ENCODE assay signal across 8 cellular contexts in the genomic region with DNA sequence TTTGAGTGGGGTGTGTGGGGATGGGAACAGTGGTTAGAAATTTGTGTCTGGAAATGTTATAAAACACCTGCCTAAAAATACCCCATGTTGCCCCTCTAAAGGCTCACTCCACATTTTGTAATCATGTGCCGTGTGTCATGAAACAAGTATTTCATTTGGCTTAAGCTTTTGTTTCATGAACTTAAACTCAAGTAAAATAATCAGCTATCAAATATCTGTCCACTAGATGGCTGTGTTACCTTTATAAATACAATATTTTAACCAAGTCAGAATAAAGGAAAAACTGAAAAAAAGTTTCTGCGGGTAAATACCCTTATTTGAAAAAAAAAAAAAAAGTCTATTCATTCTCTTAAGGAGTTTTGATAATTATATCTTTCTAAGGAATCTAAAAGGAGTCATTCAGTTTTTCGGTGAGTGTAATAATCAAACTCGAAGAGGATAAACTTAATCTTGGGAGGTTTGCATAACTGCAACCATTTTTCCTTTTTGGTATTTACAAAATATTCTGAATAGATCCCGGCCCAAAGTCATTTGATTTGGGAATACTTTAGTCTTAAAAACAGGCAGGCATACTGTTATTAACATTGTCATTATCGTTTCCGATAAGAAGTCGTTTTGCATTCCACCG. TPM values are rescaled to one million over a fixed set of nuclear protein-coding genes. Genes with fewer than 3 reads are reported as not detected.
DNase-seq lines count a peak whose midpoint lies in the region; ATAC-seq, FAIRE-seq and TF ChIP-seq lines count a peak whose summit lies in the region.

No MANE protein-coding gene starts in this region.

- no peak overlapping the region for H3K27ac Mint-ChIP-seq in activated naive CD8-positive, alpha-beta T cell treated with anti-CD3 and anti-CD28 coated beads, Interleukin-2, amount 50 U/mL, for 24 hours

- no peaks in the 10 kb centered on the region for H3K36me3 Mint-ChIP-seq in activated naive CD8-positive, alpha-beta T cell treated with anti-CD3 and anti-CD28 coated beads, Interleukin-2, amount 50 U/mL, for 24 hours (ENCODE audit: low read depth)

- no peaks in the 10 kb centered on the region for H3K4me1 ChIP-seq in tibial nerve

- no peaks in the 10 kb centered on the region for H3K36me3 ChIP-seq in tibial nerve

- H3K9me3 Mint-ChIP-seq in activated naive CD8-positive, alpha-beta T cell treated with anti-CD3 and anti-CD28 coated beads, Interleukin-2, amount 50 U/mL, for 24 hours = no peaks in the 10 kb centered on the region

- H3K27me3 Mint-ChIP-seq in activated naive CD8-positive, alpha-beta T cell treated with anti-CD3 and anti-CD28 coated beads, Interleukin-2, amount 50 U/mL, for 24 hours = peaks cover 3% of the 10 kb centered on the region

- H3K4me3 Mint-ChIP-seq in activated naive CD8-positive, alpha-beta T cell treated with anti-CD3 and anti-CD28 coated beads, Interleukin-2, amount 50 U/mL, for 24 hours = no peak overlapping the region

- DNase-seq in AG09309 (ENCODE audit: low read depth) (peak; percentile 51), H54 (ENCODE audit: insufficient read length, low spot score) (no peak), RPMI8226 (peak; percentile 9), fibroblast of villous mesenchyme (ENCODE audit: low read depth) (peak; percentile 78), tibial nerve (ENCODE audit: low spot score in 2 of 2) (no peak)
- DNase-seq in activated naive CD8-positive, alpha-beta T cell treated with anti-CD3 and anti-CD28 coated beads, Interleukin-2, amount 50 U/mL, for 24 hours = no peak

- no peak overlapping the region for H3K27ac ChIP-seq in tibial nerve

- peak; percentile 15 for FAIRE-seq in H54 (lab: Jason Lieb, UNC)

- TF ChIP-seq POLR2A in H54 (IDR thresholded peaks at IDR 0.05; ENCODE audit: low read depth, low read length) = no peak
- no peak for TF ChIP-seq POLR2A in tibial nerve (IDR thresholded peaks at IDR 0.05)

- no peak for TF ChIP-seq EP300 in tibial nerve (IDR thresholded peaks at IDR 0.05)

- H3K4me3 ChIP-seq in AG09309 (ENCODE audit: control insufficient read depth, low read depth, low read length) (no peak overlapping the region), fibroblast of villous mesenchyme (ENCODE audit: low read depth, low read length) (no peak overlapping the region), tibial nerve (no peak overlapping the region)

- no peaks in the 10 kb centered on the region for H3K27me3 ChIP-seq in tibial nerve

- no peaks in the 10 kb centered on the region for H3K4me1 Mint-ChIP-seq in activated naive CD8-positive, alpha-beta T cell treated with anti-CD3 and anti-CD28 coated beads, Interleukin-2, amount 50 U/mL, for 24 hours

- peak; percentile 24 for TF ChIP-seq CTCF in AG09309 (IDR thresholded peaks at IDR 0.05; ENCODE audit: control insufficient read depth, insufficient read depth, low read depth, low read length, missing control alignments)
- peak; percentile 47 for TF ChIP-seq CTCF in fibroblast of villous mesenchyme (IDR thresholded peaks at IDR 0.05; ENCODE audit: insufficient read depth, low read depth, low read length)
- TF ChIP-seq CTCF in tibial nerve (IDR thresholded peaks at IDR 0.05) = peak in 4 of 5 experiments; percentile 12 to 30 (median 26)

- 50 to 54% methylated on average over 9 of the region's 9 CpGs for WGBS in tibial nerve, 2 donors

- no peak for ATAC-seq in activated naive CD8-positive, alpha-beta T cell treated with anti-CD3 and anti-CD28 coated beads, Interleukin-2, amount 50 U/mL, for 24 hours
- ATAC-seq in GM21723 (IDR thresholded peaks at IDR 0.05; ENCODE audit: unreplicated experiment) = no peak
- no peak for ATAC-seq in GM19023 (IDR thresholded peaks at IDR 0.05; ENCODE audit: unreplicated experiment)

- H3K9me3 ChIP-seq in tibial nerve = no peaks in the 10 kb centered on the region

RNA-seq across cellular contexts. Expression of a gene that starts 29.9 kb away (rescaled TPM):
- total RNA-seq in fibroblast of villous mesenchyme (19.3 and 28.9 TPM in 2 replicates), tibial nerve (10 to 100 TPM; 10.6 to 22.3 (median 12.4) TPM)

RNA-seq across cellular contexts. Expression of a gene that starts 49.5 kb away (rescaled TPM):
- total RNA-seq in fibroblast of villous mesenchyme (15.5 and 22.5 TPM in 2 replicates), tibial nerve (1 to 10 TPM in 3 of 4 donors, under 1 TPM in 1; 0.66 to 3.9 (median 1.8) TPM)

Comparison
In these comparisons a context has a peak if more than half of its experiments do, and no peak if none do; other contexts are left out.
1. DNase-seq: peak in AG09309 (single experiment), RPMI8226 (single experiment) and fibroblast of villous mesenchyme (single experiment); none in H54 (single experiment), tibial nerve (0 of 2) and activated naive CD8-positive, alpha-beta T cell treated with anti-CD3 and anti-CD28 coated beads, Interleukin-2, amount 50 U/mL, for 24 hours (single experiment).
2. Peak in every context shown above with its lines, with median percentiles within 50 percentile points of each other: CTCF ChIP-seq.